Comparison of ENCODE assay signal across 29 cellular contexts in the genomic region with DNA sequence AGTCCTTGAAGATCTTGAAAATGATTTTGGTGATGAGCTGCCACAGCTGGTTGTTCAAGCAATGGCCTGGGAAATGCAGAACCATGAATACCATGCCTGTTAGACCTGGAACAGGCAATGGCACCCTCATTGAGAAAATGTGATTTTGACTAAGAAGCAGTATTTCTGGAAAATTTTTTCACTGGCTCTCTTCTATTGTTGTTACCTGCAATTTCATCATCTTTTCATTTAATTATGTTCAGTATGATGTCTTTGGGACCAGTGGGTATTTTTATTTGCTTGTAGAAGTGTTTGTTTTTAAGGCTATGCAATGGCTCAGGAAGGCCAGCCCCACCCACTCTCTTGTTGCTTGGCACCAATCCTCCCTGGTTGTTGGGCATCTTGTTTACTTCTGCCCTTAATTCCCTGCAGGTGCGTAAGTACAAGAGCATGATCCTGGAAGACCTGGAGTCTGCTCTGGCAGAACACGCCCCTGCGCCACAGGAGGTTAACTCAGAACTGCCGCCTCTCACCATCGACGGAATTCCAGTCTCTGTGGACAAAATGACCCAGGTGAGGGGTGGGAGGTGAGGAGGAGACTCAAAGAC.
DNase-seq lines count a peak whose midpoint lies in the region; ATAC-seq and TF ChIP-seq lines count a peak whose summit lies in the region.
"Had no signal": no experiment of that assay in that cellular context is flagged by ENCODE, and none has a peak within 500 bp of the region (broad histone marks: within the 10 kb centered on the region; RNA-seq: fewer than 3 reads in every experiment).

No MANE protein-coding gene starts in this region.

- no peaks in the 10 kb centered on the region for H3K27me3 Mint-ChIP-seq in activated naive CD8-positive, alpha-beta T cell treated with anti-CD3 and anti-CD28 coated beads, Interleukin-2, amount 50 U/mL, for 24 hours
- H3K27me3 Mint-ChIP-seq: activated B cell treated with CpG ODN at 0.5 μM for 24 hours; activated CD8-positive, alpha-beta T cell treated with anti-CD3 and anti-CD28 coated beads for 36 hours; activated naive CD4-positive, alpha-beta T cell treated with anti-CD3 and anti-CD28 coated beads, Interleukin-2, amount 10 ng/mL, durations not matched to agents 7 days and 5 days; activated T-cell treated with anti-CD3 and anti-CD28 coated beads, Interleukin-2, amount 50 U/mL, for 24 hours; central memory CD8-positive, alpha-beta T cell; naive thymus-derived CD8-positive, alpha-beta T cell had no signal

- no peak overlapping the region for H3K9ac ChIP-seq in endocrine pancreas (ENCODE audit: control insufficient read depth, insufficient read depth, low read length)

- peak overlapping the region; percentile 5 for H3K4me3 ChIP-seq in endocrine pancreas (ENCODE audit: control insufficient read depth, insufficient read depth, low read length)
- H3K4me3 ChIP-seq: A549, esophagus muscularis mucosa, gastroesophageal sphincter, ovary, SK-N-MC had no signal

- H3K9me3 Mint-ChIP-seq in activated naive CD8-positive, alpha-beta T cell treated with anti-CD3 and anti-CD28 coated beads, Interleukin-2, amount 50 U/mL, for 24 hours = no peaks in the 10 kb centered on the region
- H3K9me3 Mint-ChIP-seq: activated B cell treated with CpG ODN at 0.5 μM for 24 hours; activated CD8-positive, alpha-beta T cell treated with anti-CD3 and anti-CD28 coated beads for 36 hours; activated naive CD4-positive, alpha-beta T cell treated with anti-CD3 and anti-CD28 coated beads, Interleukin-2, amount 10 ng/mL, durations not matched to agents 7 days and 5 days; activated T-cell treated with anti-CD3 and anti-CD28 coated beads, Interleukin-2, amount 50 U/mL, for 24 hours; central memory CD8-positive, alpha-beta T cell; naive thymus-derived CD8-positive, alpha-beta T cell; T-helper 2 cell treated with Interferon-gamma antibody and Interleukin-4, amounts not matched to agents 5 μg/mL and 100 μg/mL, for 36 hours had no signal

- in situ Hi-C loops in GM13976 (cut with MboI; ENCODE audit: low sequenced_read_pairs, unreplicated experiment) = no loop called here

- no peaks in the 10 kb centered on the region for H3K27me3 ChIP-seq in endocrine pancreas (ENCODE audit: control insufficient read depth, insufficient read depth, low read length)
- H3K27me3 ChIP-seq: esophagus muscularis mucosa, gastroesophageal sphincter, ovary had no signal

- H3K9me3 ChIP-seq in endocrine pancreas (ENCODE audit: control insufficient read depth, low read length) = no peaks in the 10 kb centered on the region
- H3K9me3 ChIP-seq: A549, esophagus muscularis mucosa, gastroesophageal sphincter, ovary had no signal

- H3K27ac Mint-ChIP-seq in activated naive CD8-positive, alpha-beta T cell treated with anti-CD3 and anti-CD28 coated beads, Interleukin-2, amount 50 U/mL, for 24 hours = no peak overlapping the region
- H3K27ac Mint-ChIP-seq: activated B cell treated with CpG ODN at 0.5 μM for 24 hours; activated CD8-positive, alpha-beta T cell treated with anti-CD3 and anti-CD28 coated beads for 36 hours; activated naive CD4-positive, alpha-beta T cell treated with anti-CD3 and anti-CD28 coated beads, Interleukin-2, amount 10 ng/mL, durations not matched to agents 7 days and 5 days; activated T-cell treated with anti-CD3 and anti-CD28 coated beads, Interleukin-2, amount 50 U/mL, for 24 hours; naive thymus-derived CD8-positive, alpha-beta T cell; T-helper 2 cell treated with Interferon-gamma antibody and Interleukin-4, amounts not matched to agents 5 μg/mL and 100 μg/mL, for 36 hours had no signal

- no peaks in the 10 kb centered on the region for H3K4me1 ChIP-seq in endocrine pancreas (ENCODE audit: control insufficient read depth, insufficient read depth, low read length)
- H3K4me1 ChIP-seq: esophagus muscularis mucosa, gastroesophageal sphincter had no signal

- H3K4me1 Mint-ChIP-seq in activated naive CD8-positive, alpha-beta T cell treated with anti-CD3 and anti-CD28 coated beads, Interleukin-2, amount 50 U/mL, for 24 hours = no peaks in the 10 kb centered on the region
- H3K4me1 Mint-ChIP-seq: activated B cell treated with CpG ODN at 0.5 μM for 24 hours; activated naive CD4-positive, alpha-beta T cell treated with anti-CD3 and anti-CD28 coated beads, Interleukin-2, amount 10 ng/mL, durations not matched to agents 7 days and 5 days had no signal

- peak; percentile 1 to 36 for DNase-seq in NCI-H2081 (lab: John Stamatoyannopoulos, UW)
- DNase-seq in NCI-H2081 treated with DMSO at 0.1 percent for 48 hours (lab: John Stamatoyannopoulos, UW) = no peak
- peak; percentile 62 for DNase-seq in NCI-H345 treated with DMSO at 0.1 percent for 48 hours (lab: John Stamatoyannopoulos, UW; ENCODE audit: unreplicated experiment)
- DNase-seq in GM13976 (ENCODE audit: low spot score) = no peak
- no peak for DNase-seq in GOT3 (lab: John Stamatoyannopoulos, UW)
- no peak for DNase-seq in activated naive CD8-positive, alpha-beta T cell treated with anti-CD3 and anti-CD28 coated beads, Interleukin-2, amount 50 U/mL, for 24 hours
- DNase-seq: activated B cell treated with CpG ODN at 0.5 μM for 24 hours; activated CD8-positive, alpha-beta T cell treated with anti-CD3 and anti-CD28 coated beads for 36 hours; activated naive CD4-positive, alpha-beta T cell treated with anti-CD3 and anti-CD28 coated beads, Interleukin-2, amount 10 ng/mL, durations not matched to agents 7 days and 5 days; activated T-cell treated with anti-CD3 and anti-CD28 coated beads, Interleukin-2, amount 50 U/mL, for 24 hours; anterior cingulate cortex; Calu3; KBM-7; kidney glomerular epithelial cell; mesenchymal stem cell; naive thymus-derived CD8-positive, alpha-beta T cell; NCI-H2171; NK-92 treated with Interleukin-12 subunit alpha and Interleukin-12 subunit beta, amount 100 ng/mL, for 24 hours; ovary; right cardiac atrium; stimulated activated CD8-positive, alpha-beta memory T cell treated with anti-CD3 and anti-CD28 coated beads, Interleukin-4, amount 100 ng/mL, for 48 hours had no signal

- ATAC-seq in GM18519 (IDR thresholded peaks at IDR 0.05; ENCODE audit: low FRiP score, unreplicated experiment) = no peak
- ATAC-seq in activated naive CD8-positive, alpha-beta T cell treated with anti-CD3 and anti-CD28 coated beads, Interleukin-2, amount 50 U/mL, for 24 hours = no peak
- ATAC-seq: A549; activated CD8-positive, alpha-beta T cell treated with anti-CD3 and anti-CD28 coated beads for 36 hours; gastroesophageal sphincter; naive thymus-derived CD8-positive, alpha-beta T cell; right cardiac atrium had no signal

- H3K36me3 Mint-ChIP-seq in activated naive CD8-positive, alpha-beta T cell treated with anti-CD3 and anti-CD28 coated beads, Interleukin-2, amount 50 U/mL, for 24 hours (ENCODE audit: low read depth) = peaks cover 20% of the 10 kb centered on the region

- H3K36me3 ChIP-seq in endocrine pancreas (ENCODE audit: control insufficient read depth, insufficient read depth, low read length) = no peaks in the 10 kb centered on the region
- H3K36me3 ChIP-seq: ovary had no signal

- TF ChIP-seq CTCF in GM13976 (IDR thresholded peaks at IDR 0.05; ENCODE audit: borderline replicate concordance, control extremely low read depth, extremely low read depth, insufficient read depth, missing control alignments) = no peak

- no peak overlapping the region for H3K4me3 Mint-ChIP-seq in activated naive CD8-positive, alpha-beta T cell treated with anti-CD3 and anti-CD28 coated beads, Interleukin-2, amount 50 U/mL, for 24 hours
- H3K4me3 Mint-ChIP-seq: activated B cell treated with CpG ODN at 0.5 μM for 24 hours; activated CD8-positive, alpha-beta T cell treated with anti-CD3 and anti-CD28 coated beads for 36 hours; activated naive CD4-positive, alpha-beta T cell treated with anti-CD3 and anti-CD28 coated beads, Interleukin-2, amount 10 ng/mL, durations not matched to agents 7 days and 5 days; activated T-cell treated with anti-CD3 and anti-CD28 coated beads, Interleukin-2, amount 50 U/mL, for 24 hours; central memory CD8-positive, alpha-beta T cell; naive thymus-derived CD8-positive, alpha-beta T cell; T-helper 2 cell treated with Interferon-gamma antibody and Interleukin-4, amounts not matched to agents 5 μg/mL and 100 μg/mL, for 36 hours had no signal

Comparison
In these comparisons a context has a peak if more than half of its experiments do, and no peak if none do; other contexts are left out.
1. DNase-seq: peak in NCI-H2081 (2 of 2) and NCI-H345 treated with DMSO at 0.1 percent for 48 hours (single experiment); none in NCI-H2081 treated with DMSO at 0.1 percent for 48 hours (single experiment), GM13976 (single experiment), GOT3 (single experiment) and activated naive CD8-positive, alpha-beta T cell treated with anti-CD3 and anti-CD28 coated beads, Interleukin-2, amount 50 U/mL, for 24 hours (single experiment).